In genomic region chr1:230869499-230869898, GRCh38 we compare ENCODE assay signal across 9 cellular contexts. TPM values are rescaled to one million over a fixed set of nuclear protein-coding genes. Genes with fewer than 3 reads are reported as not detected.
DNase-seq lines count a peak whose midpoint lies in the region; ATAC-seq lines count a peak whose summit lies in the region.
"Had no signal": no experiment of that assay in that cellular context is flagged by ENCODE, and none has a peak within 500 bp of the region (broad histone marks: within the 10 kb centered on the region; RNA-seq: fewer than 3 reads in every experiment).

No MANE protein-coding gene starts in this region.

- peaks cover 13% of the 10 kb centered on the region for H3K4me1 ChIP-seq in iPS-18a (ENCODE audit: control insufficient read depth, low read depth, low read length)

- H3K4me3 ChIP-seq in iPS-18a (ENCODE audit: low read length): peak overlapping the region; percentile 73

- H3K27ac Mint-ChIP-seq in T-helper 1 cell treated with Interleukin-12 subunit alpha and Interleukin-12 subunit beta and Interleukin-4 antibody, amounts not matched to agents 30 μg/mL and 1 μg/mL, for 36 hours: no peak overlapping the region
- H3K27ac Mint-ChIP-seq in activated CD4-positive, alpha-beta memory T cell treated with anti-CD3 and anti-CD28 coated beads, Interleukin-2, amount 10 ng/mL, durations not matched to agents 7 days and 5 days: no peak overlapping the region
- H3K27ac Mint-ChIP-seq in stimulated activated effector memory CD8-positive, alpha-beta T cell treated with anti-CD3 and anti-CD28 coated beads, Interleukin-12 subunit alpha, Interleukin-12 subunit beta, amount 100 ng/mL, for 72 hours: no peak overlapping the region

- peaks cover 10% of the 10 kb centered on the region for H3K27me3 ChIP-seq in iPS-18a (ENCODE audit: control insufficient read depth, insufficient read depth, low read length)

- peak overlapping the region; percentile 94 for H3K27ac ChIP-seq in iPS-18a (ENCODE audit: low read length)
- no peak overlapping the region for H3K27ac ChIP-seq in caudate nucleus (ENCODE audit: low read depth, low read length)

- H3K9me3 ChIP-seq in iPS-18a (ENCODE audit: control insufficient read depth, low read depth, low read length): no peaks in the 10 kb centered on the region

- CTCF ChIA-PET in activated CD4-positive, alpha-beta memory T cell treated with anti-CD3 and anti-CD28 coated beads, Interleukin-2, amount 10 ng/mL, durations not matched to agents 7 days and 5 days (lab: Charles Lee): interaction anchor here (0.6 kb wide), 1 partner anchor 345 kb away, joined by 4 read pairs; no protein-coding TSS in a partner anchor

- H3K9ac ChIP-seq in iPS-18a (ENCODE audit: low read length): peak overlapping the region; percentile 98

- peaks cover 42% of the 10 kb centered on the region for H3K27me3 Mint-ChIP-seq in T-helper 1 cell treated with Interleukin-12 subunit alpha and Interleukin-12 subunit beta and Interleukin-4 antibody, amounts not matched to agents 30 μg/mL and 1 μg/mL, for 36 hours (ENCODE audit: low read depth)
- peaks cover 35% of the 10 kb centered on the region for H3K27me3 Mint-ChIP-seq in activated CD4-positive, alpha-beta memory T cell treated with anti-CD3 and anti-CD28 coated beads, Interleukin-2, amount 10 ng/mL, durations not matched to agents 7 days and 5 days

- peaks cover 2% of the 10 kb centered on the region for H3K36me3 Mint-ChIP-seq in T-helper 1 cell treated with Interleukin-12 subunit alpha and Interleukin-12 subunit beta and Interleukin-4 antibody, amounts not matched to agents 30 μg/mL and 1 μg/mL, for 36 hours (ENCODE audit: low read depth)
- H3K36me3 Mint-ChIP-seq in activated CD4-positive, alpha-beta memory T cell treated with anti-CD3 and anti-CD28 coated beads, Interleukin-2, amount 10 ng/mL, durations not matched to agents 7 days and 5 days (ENCODE audit: low read depth): no peaks in the 10 kb centered on the region
- no peaks in the 10 kb centered on the region for H3K36me3 Mint-ChIP-seq in stimulated activated effector memory CD8-positive, alpha-beta T cell treated with anti-CD3 and anti-CD28 coated beads, Interleukin-12 subunit alpha, Interleukin-12 subunit beta, amount 100 ng/mL, for 72 hours

- DNase-seq in T-helper 1 cell (no peak), caudate nucleus (lab: John Stamatoyannopoulos, UW) (no peak), NCI-H1930 (lab: John Stamatoyannopoulos, UW) (no peak), germinal center (ENCODE audit: low spot score) (no peak)
- DNase-seq in activated CD4-positive, alpha-beta memory T cell treated with anti-CD3 and anti-CD28 coated beads, Interleukin-2, amount 10 ng/mL, durations not matched to agents 7 days and 5 days: no peak
- no peak for DNase-seq in stimulated activated effector memory CD8-positive, alpha-beta T cell treated with anti-CD3 and anti-CD28 coated beads, Interleukin-12 subunit alpha, Interleukin-12 subunit beta, amount 100 ng/mL, for 72 hours (ENCODE audit: low spot score in 2 of 2)
- DNase-seq: dermis blood vessel endothelial cell had no signal

- H3K4me1 Mint-ChIP-seq in T-helper 1 cell treated with Interleukin-12 subunit alpha and Interleukin-12 subunit beta and Interleukin-4 antibody, amounts not matched to agents 30 μg/mL and 1 μg/mL, for 36 hours (ENCODE audit: low read depth): peaks cover 13% of the 10 kb centered on the region
- H3K4me1 Mint-ChIP-seq in activated CD4-positive, alpha-beta memory T cell treated with anti-CD3 and anti-CD28 coated beads, Interleukin-2, amount 10 ng/mL, durations not matched to agents 7 days and 5 days: peaks cover 15% of the 10 kb centered on the region
- peaks cover 18% of the 10 kb centered on the region for H3K4me1 Mint-ChIP-seq in stimulated activated effector memory CD8-positive, alpha-beta T cell treated with anti-CD3 and anti-CD28 coated beads, Interleukin-12 subunit alpha, Interleukin-12 subunit beta, amount 100 ng/mL, for 72 hours

- H3K9me3 Mint-ChIP-seq in T-helper 1 cell treated with Interleukin-12 subunit alpha and Interleukin-12 subunit beta and Interleukin-4 antibody, amounts not matched to agents 30 μg/mL and 1 μg/mL, for 36 hours: no peaks in the 10 kb centered on the region
- no peaks in the 10 kb centered on the region for H3K9me3 Mint-ChIP-seq in activated CD4-positive, alpha-beta memory T cell treated with anti-CD3 and anti-CD28 coated beads, Interleukin-2, amount 10 ng/mL, durations not matched to agents 7 days and 5 days
- H3K9me3 Mint-ChIP-seq in stimulated activated effector memory CD8-positive, alpha-beta T cell treated with anti-CD3 and anti-CD28 coated beads, Interleukin-12 subunit alpha, Interleukin-12 subunit beta, amount 100 ng/mL, for 72 hours: no peaks in the 10 kb centered on the region

- H3K36me3 ChIP-seq in iPS-18a (ENCODE audit: control insufficient read depth, low read depth, low read length): no peaks in the 10 kb centered on the region

- no peak for ATAC-seq in stimulated activated effector memory CD8-positive, alpha-beta T cell treated with anti-CD3 and anti-CD28 coated beads, Interleukin-12 subunit alpha, Interleukin-12 subunit beta, amount 100 ng/mL, for 72 hours

- POLR2A ChIA-PET in activated CD4-positive, alpha-beta memory T cell treated with anti-CD3 and anti-CD28 coated beads, Interleukin-2, amount 10 ng/mL, durations not matched to agents 7 days and 5 days (lab: Charles Lee): no interaction called here

- H3K4me3 Mint-ChIP-seq in T-helper 1 cell treated with Interleukin-12 subunit alpha and Interleukin-12 subunit beta and Interleukin-4 antibody, amounts not matched to agents 30 μg/mL and 1 μg/mL, for 36 hours: peak overlapping the region; percentile 40
- peak overlapping the region; percentile 46 for H3K4me3 Mint-ChIP-seq in activated CD4-positive, alpha-beta memory T cell treated with anti-CD3 and anti-CD28 coated beads, Interleukin-2, amount 10 ng/mL, durations not matched to agents 7 days and 5 days
- peak overlapping the region; percentile 75 for H3K4me3 Mint-ChIP-seq in stimulated activated effector memory CD8-positive, alpha-beta T cell treated with anti-CD3 and anti-CD28 coated beads, Interleukin-12 subunit alpha, Interleukin-12 subunit beta, amount 100 ng/mL, for 72 hours

RNA-seq across cellular contexts. Expression of gene C1orf198, which starts 1.2 kb away (rescaled TPM):
- 1 to 10 TPM; 1.7 TPM for total RNA-seq in activated CD4-positive, alpha-beta memory T cell treated with anti-CD3 and anti-CD28 coated beads, Interleukin-2, amount 10 ng/mL, durations not matched to agents 7 days and 5 days
